9 cellular contexts compared by ENCODE assay signal in the genomic region with DNA sequence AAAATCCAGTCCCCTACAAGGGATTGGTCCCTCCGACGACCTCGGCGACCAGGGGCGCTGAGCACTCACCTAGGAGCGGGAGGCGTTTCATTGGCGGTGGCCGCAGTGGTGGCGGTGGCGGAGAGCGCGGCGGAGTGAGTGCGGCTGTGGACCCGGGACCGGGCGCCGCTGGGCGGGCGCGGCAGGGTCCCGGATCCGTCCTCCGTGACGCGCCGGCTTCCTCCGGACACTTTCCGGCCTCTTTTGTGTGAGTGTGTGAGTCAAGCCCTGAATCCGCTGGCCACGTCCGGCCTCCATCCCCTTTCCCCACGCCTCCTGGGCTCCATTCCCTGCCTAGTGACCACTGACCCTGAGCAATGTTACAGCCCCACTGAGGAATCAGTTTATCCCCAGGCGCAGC. TPM values are rescaled to one million over a fixed set of nuclear protein-coding genes. Genes with fewer than 3 reads are reported as not detected.
DNase-seq lines count a peak whose midpoint lies in the region; ATAC-seq and TF ChIP-seq lines count a peak whose summit lies in the region.
"Had no signal": no experiment of that assay in that cellular context is flagged by ENCODE, and none has a peak within 500 bp of the region (broad histone marks: within the 10 kb centered on the region; RNA-seq: fewer than 3 reads in every experiment).

A gene (minus strand): TSS at position 167 of the 400 bp plus-strand sequence. CDS start 76 bp downstream, at position 91.

- intact Hi-C loops in sigmoid colon (cut with DNase I), result no loop called here

- no peaks in the 10 kb centered on the region for H3K4me1 ChIP-seq in ES-I3 (ENCODE audit: insufficient read depth, low read length)
- no peaks in the 10 kb centered on the region for H3K4me1 ChIP-seq in sigmoid colon

- H3K36me3 ChIP-seq in ES-I3 (ENCODE audit: insufficient read depth, low read length) (no peaks in the 10 kb centered on the region), sigmoid colon (no peaks in the 10 kb centered on the region)

- H3K27ac ChIP-seq in sigmoid colon, result peak within 1 kb of the TSS in 1 of 4 donors; percentile 55

- TF ChIP-seq CTCF in sigmoid colon (IDR thresholded peaks at IDR 0.05), result no peak

- DNase-seq in ecto neural progenitor cell (ENCODE audit: low spot score) (peak; percentile 66), iPS-NIHi11 (ENCODE audit: low spot score) (peak; percentile 75), sigmoid colon (no peak), NCI-H2227 treated with DMSO at 0.1 percent for 48 hours (lab: John Stamatoyannopoulos, UW) (no peak), occipital lobe (lab: John Stamatoyannopoulos, UW) (no peak)
- DNase-seq: OCI-M1 had no signal

- no peak for TF ChIP-seq EP300 in sigmoid colon (IDR thresholded peaks at IDR 0.05)

- H3K9me3 ChIP-seq in ES-I3 (ENCODE audit: control insufficient read depth, insufficient read depth, low read length) (no peaks in the 10 kb centered on the region), sigmoid colon (peaks cover 0 to 5% (median 0%) of the 10 kb centered on the region in 4 donors)

- peak within 1 kb of the TSS in 3 of 4 donors; percentile 9 to 22 (median 19) for H3K4me3 ChIP-seq in sigmoid colon

- no peak for TF ChIP-seq POLR2A in sigmoid colon (IDR thresholded peaks at IDR 0.05)

- peaks cover 0 to 14% (median 8%) of the 10 kb centered on the region in 3 donors for H3K27me3 ChIP-seq in sigmoid colon

- H3K9ac ChIP-seq in ES-I3 (ENCODE audit: low read depth, low read length), result peak within 1 kb of the TSS; percentile 73

- ATAC-seq in HG02852 (IDR thresholded peaks at IDR 0.05; ENCODE audit: unreplicated experiment) (no peak), GM21367 (IDR thresholded peaks at IDR 0.05; ENCODE audit: unreplicated experiment) (no peak)

- 23 to 50% methylated on average over 35 of the region's 35 CpGs for WGBS in sigmoid colon, 2 donors

RNA-seq across cellular contexts. Expression of the gene that starts here (rescaled TPM):
- total RNA-seq in sigmoid colon, result 1 to 10 TPM; 6.7 to 9.3 (median 8.1) TPM
- polyA plus RNA-seq in sigmoid colon, result 1 to 10 TPM in 1 of 3 donors, under 1 TPM in 2; 0.60 to 4.4 (median 0.92) TPM
- 3.1 TPM for total RNA-seq in occipital lobe

Comparison
In these comparisons a context has a peak if more than half of its experiments do, and no peak if none do; other contexts are left out.
1. DNase-seq: peak in ecto neural progenitor cell (single experiment) and iPS-NIHi11 (single experiment); none in sigmoid colon (single experiment), NCI-H2227 treated with DMSO at 0.1 percent for 48 hours (single experiment) and occipital lobe (single experiment).